8 cellular contexts compared by ENCODE assay signal in genomic region chr16:30896890-30897730, GRCh38.
DNase-seq lines count a peak whose midpoint lies in the region; ATAC-seq and TF ChIP-seq lines count a peak whose summit lies in the region.

No MANE protein-coding gene starts in this region.

- TF ChIP-seq CTCF in epithelial cell of esophagus (IDR thresholded peaks at IDR 0.05; ENCODE audit: insufficient read depth, low read depth, low read length, missing control alignments): no peak

- ATAC-seq in HG02852 (IDR thresholded peaks at IDR 0.05; ENCODE audit: unreplicated experiment) (peak; percentile 43), HG03097 (IDR thresholded peaks at IDR 0.05; ENCODE audit: low FRiP score, unreplicated experiment) (no peak)

- peak; percentile 56 for DNase-seq in DMS153 treated with DMSO at 0.1 percent for 48 hours (lab: John Stamatoyannopoulos, UW; ENCODE audit: unreplicated experiment)
- DNase-seq in NOMO-1 treated with dmso at 0.1 percent for 144 hours (lab: John Stamatoyannopoulos, UW; ENCODE audit: unreplicated experiment): peak; percentile 35
- DNase-seq in activated T-cell treated with anti-CD3 and anti-CD28 coated beads for 48 hours (ENCODE audit: low read depth): peak; percentile 77
- peak; percentile 94 for DNase-seq in epithelial cell of esophagus (ENCODE audit: low read depth)
- DNase-seq in midbrain (lab: John Stamatoyannopoulos, UW): peak; percentile 92
- peak; percentile 57 to 58 for DNase-seq in stimulated activated CD8-positive, alpha-beta memory T cell treated with anti-CD3 and anti-CD28 coated beads, Interleukin-15, amount 100 ng/mL, for 4 hours (ENCODE audit: low read depth in 2 of 2)

- H3K4me3 ChIP-seq in epithelial cell of esophagus (ENCODE audit: low read length): peak overlapping the region; percentile 48

Comparison
In these comparisons a context has a peak if more than half of its experiments do, and no peak if none do; other contexts are left out.
1. DNase-seq: peak in every context shown above with its lines; median percentile 94 in epithelial cell of esophagus; 92 in midbrain; 77 in activated T-cell treated with anti-CD3 and anti-CD28 coated beads for 48 hours; 58 in stimulated activated CD8-positive, alpha-beta memory T cell treated with anti-CD3 and anti-CD28 coated beads, Interleukin-15, amount 100 ng/mL, for 4 hours; 56 in DMS153 treated with DMSO at 0.1 percent for 48 hours; 35 in NOMO-1 treated with dmso at 0.1 percent for 144 hours.